16 cellular contexts compared by ENCODE assay signal in genomic region chr2:39743170-39743851, GRCh38. TPM values are rescaled to one million over a fixed set of nuclear protein-coding genes. Genes with fewer than 3 reads are reported as not detected.
DNase-seq lines count a peak whose midpoint lies in the region; ATAC-seq and TF ChIP-seq lines count a peak whose summit lies in the region.
"Had no signal": no experiment of that assay in that cellular context is flagged by ENCODE, and none has a peak within 500 bp of the region (broad histone marks: within the 10 kb centered on the region; RNA-seq: fewer than 3 reads in every experiment).

No MANE protein-coding gene starts in this region.

- H3K27me3 ChIP-seq in A673 (replicated peaks; ENCODE audit: insufficient read depth, low read depth, low read length, poor library complexity): no peaks in the 10 kb centered on the region
- H3K27me3 ChIP-seq: esophagus squamous epithelium had no signal

- BruUV-seq in A673 (replicated peaks; lab: Mats Ljungman, UMichigan): no TSS peak

- no peaks in the 10 kb centered on the region for H3K27me3 Mint-ChIP-seq in WTC11 (ENCODE audit: low read depth)
- H3K27me3 Mint-ChIP-seq: central memory CD8-positive, alpha-beta T cell had no signal

- TF ChIP-seq CTCF in A673 (conservative IDR thresholded peaks at IDR 0.05; ENCODE audit: low read depth, low read length): no peak
- TF ChIP-seq CTCF in WTC11 (IDR thresholded peaks at IDR 0.05): no peak
- TF ChIP-seq CTCF in fibroblast of pulmonary artery (IDR thresholded peaks at IDR 0.05; ENCODE audit: low read length, missing control alignments): no peak

- peak overlapping the region; percentile 88 for H3K27ac Mint-ChIP-seq in WTC11
- H3K27ac Mint-ChIP-seq: T-helper 1 cell treated with Interleukin-12 subunit alpha and Interleukin-12 subunit beta and Interleukin-4 antibody, amounts not matched to agents 30 μg/mL and 1 μg/mL, for 36 hours had no signal

- peaks cover 20% of the 10 kb centered on the region for H3K4me1 Mint-ChIP-seq in WTC11
- H3K4me1 Mint-ChIP-seq: central memory CD8-positive, alpha-beta T cell had no signal

- DNase-seq in A673 (ENCODE audit: low spot score) (peak; percentile 87), HCEC 1CT (peak; percentile 66), WTC11 (ENCODE audit: low spot score) (no peak), fibroblast of pulmonary artery (ENCODE audit: low read depth) (peak; percentile 26), NCI-H748 treated with DMSO at 0.1 percent for 48 hours (lab: John Stamatoyannopoulos, UW) (no peak), NCI-H187 (lab: John Stamatoyannopoulos, UW) (no peak), DMS114 treated with DMSO at 0.1 percent for 48 hours (lab: John Stamatoyannopoulos, UW; ENCODE audit: unreplicated experiment) (no peak)
- DNase-seq: activated CD4-positive, alpha-beta T cell treated with anti-CD3 and anti-CD28 coated beads, Interleukin-2, amount 50 U/mL, for 4 hours; activated gamma-delta T cell; esophagus squamous epithelium; KBM-7; stimulated activated CD4-positive, alpha-beta T cell treated with anti-CD3 and anti-CD28 coated beads, Interleukin-4, amount 100 ng/mL, for 1 hour; stimulated activated naive CD4-positive, alpha-beta T cell treated with Interleukin-2 at 50 U/mL for 16 hours had no signal

- H3K4me1 ChIP-seq in A673 (ENCODE audit: insufficient read depth, low read length, poor library complexity, severe bottlenecking): peaks cover 28% of the 10 kb centered on the region
- H3K4me1 ChIP-seq: esophagus squamous epithelium had no signal

- H3K9me3 Mint-ChIP-seq in WTC11: no peaks in the 10 kb centered on the region
- H3K9me3 Mint-ChIP-seq: central memory CD8-positive, alpha-beta T cell; T-helper 1 cell treated with Interleukin-12 subunit alpha and Interleukin-12 subunit beta and Interleukin-4 antibody, amounts not matched to agents 30 μg/mL and 1 μg/mL, for 36 hours had no signal

- H3K4me3 ChIP-seq in A673 (ENCODE audit: low read depth, low read length, poor library complexity, severe bottlenecking) (no peak overlapping the region), fibroblast of pulmonary artery (replicated peaks; ENCODE audit: low read depth, low read length) (no peak overlapping the region)
- H3K4me3 ChIP-seq: esophagus squamous epithelium had no signal

- peaks cover 31% of the 10 kb centered on the region for H3K36me3 Mint-ChIP-seq in WTC11

- ATAC-seq in WTC11 (no peak; the same call in 1 of the 2 replicates), GM18520 (IDR thresholded peaks at IDR 0.05; ENCODE audit: unreplicated experiment) (no peak)

- POLR2A ChIA-PET in A673 (lab: Charles Lee; ENCODE audit: low non-redundant PET): no interaction called here
- POLR2A ChIA-PET in WTC11 (lab: Charles Lee): no interaction called here

- H3K9me3 ChIP-seq in A673 (ENCODE audit: low read depth, low read length, poor library complexity, severe bottlenecking): no peaks in the 10 kb centered on the region
- H3K9me3 ChIP-seq: esophagus squamous epithelium had no signal

- H3K4me3 Mint-ChIP-seq in WTC11: no peak overlapping the region
- H3K4me3 Mint-ChIP-seq: central memory CD8-positive, alpha-beta T cell; T-helper 1 cell treated with Interleukin-12 subunit alpha and Interleukin-12 subunit beta and Interleukin-4 antibody, amounts not matched to agents 30 μg/mL and 1 μg/mL, for 36 hours had no signal

- intact Hi-C loops in A673 (cut with micrococcal nuclease; ENCODE audit: unreplicated experiment): no loop called here

- H3K36me3 ChIP-seq in A673 (ENCODE audit: insufficient read depth, low read length, poor library complexity, severe bottlenecking): peaks cover 12% of the 10 kb centered on the region

- peak overlapping the region; percentile 59 for H3K27ac ChIP-seq in A673 (ENCODE audit: low read depth, low read length, poor library complexity, severe bottlenecking)
- H3K27ac ChIP-seq: esophagus squamous epithelium had no signal

- CTCF ChIA-PET in A673 (lab: Charles Lee) (interaction anchor here (1.7 kb wide), 1 partner anchor 11 kb away, joined by 6 read pairs; no protein-coding TSS in a partner anchor), WTC11 (lab: Charles Lee) (interaction anchor here (1.1 to 3.0 kb wide), 2 partner anchors 14 to 149 kb away, joined by 5 to 7 read pairs; no protein-coding TSS in a partner anchor)

TF ChIP-seq in WTC11, 78 proteins besides CTCF, POLR2A, EP300 and RAD21:
- no peak for TF ChIP-seq CBFB (CRISPR knock-in tag; IDR thresholded peaks at IDR 0.05; ENCODE audit: low read depth)
- TF ChIP-seq FOXJ3 (CRISPR knock-in tag; IDR thresholded peaks at IDR 0.05; ENCODE audit: borderline replicate concordance): no peak
- TF ChIP-seq E2F1 (CRISPR knock-in tag; IDR thresholded peaks at IDR 0.05): no peak
- TF ChIP-seq ZNF219 (CRISPR knock-in tag; IDR thresholded peaks at IDR 0.05; ENCODE audit: borderline replicate concordance): no peak
- TF ChIP-seq ZMAT4 (CRISPR knock-in tag; IDR thresholded peaks at IDR 0.05): no peak
- no peak for TF ChIP-seq ESRRA (CRISPR knock-in tag; IDR thresholded peaks at IDR 0.05; ENCODE audit: borderline replicate concordance)
- no peak for TF ChIP-seq TP53 (CRISPR knock-in tag; IDR thresholded peaks at IDR 0.05)
- TF ChIP-seq EMX1 (CRISPR knock-in tag; IDR thresholded peaks at IDR 0.05): no peak
- no peak for TF ChIP-seq PRRX2 (CRISPR knock-in tag; IDR thresholded peaks at IDR 0.05)
- no peak for TF ChIP-seq TCF7 (CRISPR knock-in tag; IDR thresholded peaks at IDR 0.05; ENCODE audit: low read depth)

RNA-seq across cellular contexts. Expression of gene THUMPD2, which starts 35.7 kb away (rescaled TPM):
- total RNA-seq in A673 (2021): 14.1 and 14.8 TPM in 2 replicates
- 13.6 to 19.6 TPM (median 14.7 TPM) in 3 replicates for total RNA-seq in WTC11 (2021)

Comparison
In these comparisons a context has a peak if more than half of its experiments do, and no peak if none do; other contexts are left out.
1. DNase-seq: peak in A673 (single experiment), HCEC 1CT (single experiment) and fibroblast of pulmonary artery (single experiment); none in WTC11 (single experiment), NCI-H748 treated with DMSO at 0.1 percent for 48 hours (single experiment), NCI-H187 (0 of 2) and DMS114 treated with DMSO at 0.1 percent for 48 hours (single experiment).